Comparison of ENCODE assay signal across 1 cellular context in the genomic region with DNA sequence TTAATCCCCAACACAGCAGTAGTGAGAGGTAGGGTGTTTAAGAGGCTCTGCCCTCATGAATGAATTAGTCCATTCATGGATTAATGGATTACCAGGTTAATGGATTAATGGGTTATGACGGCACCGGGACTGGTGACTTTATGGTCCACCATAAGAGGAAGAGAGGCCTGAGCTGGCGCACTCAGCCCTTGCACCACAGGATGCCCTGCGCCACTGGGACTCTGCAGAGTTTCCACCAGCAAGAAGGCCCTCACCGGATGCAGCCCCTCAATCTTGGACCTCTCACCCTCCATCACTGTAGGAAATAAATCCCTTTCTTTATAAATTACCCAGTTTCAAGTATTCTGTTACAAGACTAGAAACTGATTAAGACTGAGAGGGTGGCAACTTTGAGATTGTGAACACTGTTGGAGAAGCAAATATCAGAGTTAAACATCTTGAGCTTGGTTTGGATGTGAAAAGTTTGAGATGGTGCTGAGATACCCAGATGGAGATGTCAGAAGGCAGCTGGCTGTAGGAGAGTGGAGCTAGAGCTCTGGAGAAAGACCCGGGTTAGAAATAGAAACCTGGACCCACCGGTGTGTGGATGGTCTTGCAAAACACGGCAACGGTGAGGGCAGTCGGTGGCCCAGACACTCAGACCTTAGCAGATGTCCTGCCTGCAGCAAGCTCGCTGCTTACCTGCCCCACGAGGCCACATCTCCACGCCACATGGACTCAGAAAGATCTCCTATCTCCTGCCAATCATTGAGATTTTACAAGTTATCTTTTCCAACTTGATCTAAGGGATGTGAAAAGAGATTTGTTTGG.
TF ChIP-seq lines count a peak whose summit lies in the region.

No MANE protein-coding gene starts in this region.

TF ChIP-seq in SK-N-SH, 30 proteins besides CTCF, POLR2A, EP300 and RAD21:
- TF ChIP-seq, protein P1, sequence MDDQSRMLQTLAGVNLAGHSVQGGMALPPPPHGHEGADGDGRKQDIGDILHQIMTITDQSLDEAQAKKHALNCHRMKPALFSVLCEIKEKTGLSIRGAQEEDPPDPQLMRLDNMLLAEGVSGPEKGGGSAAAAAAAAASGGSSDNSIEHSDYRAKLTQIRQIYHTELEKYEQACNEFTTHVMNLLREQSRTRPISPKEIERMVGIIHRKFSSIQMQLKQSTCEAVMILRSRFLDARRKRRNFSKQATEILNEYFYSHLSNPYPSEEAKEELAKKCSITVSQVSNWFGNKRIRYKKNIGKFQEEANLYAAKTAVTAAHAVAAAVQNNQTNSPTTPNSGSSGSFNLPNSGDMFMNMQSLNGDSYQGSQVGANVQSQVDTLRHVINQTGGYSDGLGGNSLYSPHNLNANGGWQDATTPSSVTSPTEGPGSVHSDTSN (IDR thresholded peaks at IDR 0.05): no peak
- TF ChIP-seq SMC3 (IDR thresholded peaks at IDR 0.05; ENCODE audit: low read depth, low read length) (no peak), GABPA (IDR thresholded peaks at IDR 0.05; ENCODE audit: low read depth) (no peak), TAF1 (IDR thresholded peaks at IDR 0.05; ENCODE audit: borderline replicate concordance, low read depth, low read length) (no peak), YY1 (IDR thresholded peaks at IDR 0.05; ENCODE audit: low read depth) (no peak), FOSL2 (IDR thresholded peaks at IDR 0.05; ENCODE audit: borderline replicate concordance, low read depth) (no peak), MEF2A (IDR thresholded peaks at IDR 0.05; ENCODE audit: borderline replicate concordance, low read depth) (no peak), EZH2phosphoT487 (IDR thresholded peaks at IDR 0.05; ENCODE audit: borderline replicate concordance, low read depth) (no peak)
- TF ChIP-seq, protein P2, sequence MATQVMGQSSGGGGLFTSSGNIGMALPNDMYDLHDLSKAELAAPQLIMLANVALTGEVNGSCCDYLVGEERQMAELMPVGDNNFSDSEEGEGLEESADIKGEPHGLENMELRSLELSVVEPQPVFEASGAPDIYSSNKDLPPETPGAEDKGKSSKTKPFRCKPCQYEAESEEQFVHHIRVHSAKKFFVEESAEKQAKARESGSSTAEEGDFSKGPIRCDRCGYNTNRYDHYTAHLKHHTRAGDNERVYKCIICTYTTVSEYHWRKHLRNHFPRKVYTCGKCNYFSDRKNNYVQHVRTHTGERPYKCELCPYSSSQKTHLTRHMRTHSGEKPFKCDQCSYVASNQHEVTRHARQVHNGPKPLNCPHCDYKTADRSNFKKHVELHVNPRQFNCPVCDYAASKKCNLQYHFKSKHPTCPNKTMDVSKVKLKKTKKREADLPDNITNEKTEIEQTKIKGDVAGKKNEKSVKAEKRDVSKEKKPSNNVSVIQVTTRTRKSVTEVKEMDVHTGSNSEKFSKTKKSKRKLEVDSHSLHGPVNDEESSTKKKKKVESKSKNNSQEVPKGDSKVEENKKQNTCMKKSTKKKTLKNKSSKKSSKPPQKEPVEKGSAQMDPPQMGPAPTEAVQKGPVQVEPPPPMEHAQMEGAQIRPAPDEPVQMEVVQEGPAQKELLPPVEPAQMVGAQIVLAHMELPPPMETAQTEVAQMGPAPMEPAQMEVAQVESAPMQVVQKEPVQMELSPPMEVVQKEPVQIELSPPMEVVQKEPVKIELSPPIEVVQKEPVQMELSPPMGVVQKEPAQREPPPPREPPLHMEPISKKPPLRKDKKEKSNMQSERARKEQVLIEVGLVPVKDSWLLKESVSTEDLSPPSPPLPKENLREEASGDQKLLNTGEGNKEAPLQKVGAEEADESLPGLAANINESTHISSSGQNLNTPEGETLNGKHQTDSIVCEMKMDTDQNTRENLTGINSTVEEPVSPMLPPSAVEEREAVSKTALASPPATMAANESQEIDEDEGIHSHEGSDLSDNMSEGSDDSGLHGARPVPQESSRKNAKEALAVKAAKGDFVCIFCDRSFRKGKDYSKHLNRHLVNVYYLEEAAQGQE (IDR thresholded peaks at IDR 0.05; ENCODE audit: low read depth, low read length): no peak
TF ChIP-seq in SK-N-SH: peak in this region for 0.
